In the genomic region with DNA sequence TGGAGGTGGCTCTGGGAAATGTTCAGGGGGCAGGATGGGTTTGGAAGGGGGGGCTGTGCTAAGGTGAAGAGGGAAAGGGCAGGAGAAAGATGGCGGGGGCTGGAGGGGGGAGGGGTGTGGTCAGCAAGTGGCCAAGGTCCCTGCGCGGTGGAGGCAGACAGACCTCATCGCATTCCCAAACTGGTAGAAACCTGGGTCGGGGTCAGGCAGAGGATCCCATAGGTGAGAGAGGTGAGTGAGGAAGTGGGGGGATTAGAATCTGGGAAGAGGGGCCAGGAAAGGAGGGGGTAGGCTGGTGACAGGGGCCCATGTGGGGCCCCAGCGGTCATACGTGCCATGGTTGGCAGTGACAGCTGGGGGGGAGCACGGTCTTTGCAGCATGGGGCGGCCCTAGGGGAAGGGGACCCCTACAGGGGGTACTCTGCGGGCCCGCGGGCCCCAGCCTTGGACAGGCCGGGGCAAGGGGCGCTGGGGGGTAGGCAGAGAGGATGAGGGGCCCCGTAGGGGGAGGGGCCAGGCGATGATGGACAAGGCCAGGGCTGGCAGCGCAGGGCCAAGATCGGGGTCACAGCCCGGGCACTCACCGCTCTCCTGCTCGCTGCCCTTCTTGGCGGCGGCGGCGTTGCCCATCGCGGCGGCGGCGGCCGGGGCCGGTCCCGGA, we compare ENCODE assay signal across 9 cellular contexts. TPM values are rescaled to one million over a fixed set of nuclear protein-coding genes. Genes with fewer than 3 reads are reported as not detected.
DNase-seq lines count a peak whose midpoint lies in the region; ATAC-seq and TF ChIP-seq lines count a peak whose summit lies in the region.
"Had no signal": no experiment of that assay in that cellular context is flagged by ENCODE, and none has a peak within 500 bp of the region (broad histone marks: within the 10 kb centered on the region; RNA-seq: fewer than 3 reads in every experiment).

No MANE protein-coding gene starts in this region.

- peaks cover 16% of the 10 kb centered on the region for H3K36me3 Mint-ChIP-seq in GM23338 (ENCODE audit: low read depth)
- H3K36me3 Mint-ChIP-seq in naive B cell = no peaks in the 10 kb centered on the region

- H3K27ac Mint-ChIP-seq in GM23338 (no peak overlapping the region), naive B cell (peak overlapping the region in 4 of 6 donors; percentile 24 to 89 (median 84))

- H3K36me3 ChIP-seq in BJ (ENCODE audit: control insufficient read depth, insufficient read depth, low read length) (no peaks in the 10 kb centered on the region), GM23338 (ENCODE audit: insufficient read depth) (no peaks in the 10 kb centered on the region; the same call in 1 of the 2 replicates), SJSA1 (peaks cover 27% of the 10 kb centered on the region)

- peaks cover 40% of the 10 kb centered on the region for H3K4me1 Mint-ChIP-seq in GM23338
- peaks cover 39 to 45% (median 44%) of the 10 kb centered on the region in 3 donors for H3K4me1 Mint-ChIP-seq in naive B cell

- ATAC-seq in GM23338 = no peak
- ATAC-seq in naive B cell (ENCODE audit: low read depth in 2 of 2) = no peak

- DNase-seq in BJ (ENCODE audit: low read depth) = no peak
- peak; percentile 51 for DNase-seq in GM23338 (ENCODE audit: low spot score)
- DNase-seq in SJSA1 (ENCODE audit: low read depth in 1 of 2, low spot score in 2 of 2) = no peak
- peak; percentile 18 for DNase-seq in effector CD8-positive, alpha-beta T cell (lab: John Stamatoyannopoulos, UW)
- no peak for DNase-seq in naive B cell
- DNase-seq in MV-4-11 (lab: John Stamatoyannopoulos, UW) = no peak
- no peak for DNase-seq in inferior parietal cortex (ENCODE audit: extremely low spot score)
- DNase-seq in NCI-H1694 treated with DMSO at 0.1 percent for 48 hours (lab: John Stamatoyannopoulos, UW) = no peak

- no peaks in the 10 kb centered on the region; the same call in 2 of the 3 replicates for H3K9me3 Mint-ChIP-seq in GM23338
- no peaks in the 10 kb centered on the region for H3K9me3 Mint-ChIP-seq in naive B cell

- H3K27ac ChIP-seq in GM23338 (ENCODE audit: low read depth) = no peak overlapping the region
- H3K27ac ChIP-seq in SJSA1 = no peak overlapping the region

- POLR2A ChIA-PET in BJ (lab: Charles Lee) = interaction anchor here (0.6 kb wide), 1 partner anchor 60 kb away, joined by 3 read pairs; no protein-coding TSS in a partner anchor

- H3K27me3 ChIP-seq in BJ (ENCODE audit: control insufficient read depth, insufficient read depth, low read length) = no peaks in the 10 kb centered on the region
- no peaks in the 10 kb centered on the region for H3K27me3 ChIP-seq in GM23338 (ENCODE audit: insufficient read depth)
- H3K27me3 ChIP-seq in SJSA1 (replicated peaks) = no peaks in the 10 kb centered on the region

- H3K27me3 Mint-ChIP-seq in GM23338 (ENCODE audit: insufficient read depth, low read depth, poor library complexity) (peaks cover 12% of the 10 kb centered on the region), naive B cell (no peaks in the 10 kb centered on the region)

- H3K79me2 ChIP-seq in GM23338 (replicated peaks; ENCODE audit: insufficient read depth) = peaks cover 17% of the 10 kb centered on the region

- H3K4me2 ChIP-seq in GM23338 = peak overlapping the region; percentile 92

- no peak overlapping the region for H2AFZ ChIP-seq in GM23338

- CTCF ChIA-PET in BJ (lab: Yijun Ruan, JAX) = interaction anchor here (1.0 to 2.0 kb wide), 7 partner anchors 9 to 236 kb away, joined by 3 to 11 read pairs (median 4); partner anchors contain the start of genes ASF1B and IL27RA

- peaks cover 29% of the 10 kb centered on the region for H3F3A ChIP-seq in GM23338 (replicated peaks; ENCODE audit: low read depth)

- no peaks in the 10 kb centered on the region for H3K9me2 ChIP-seq in GM23338 (ENCODE audit: insufficient read depth)

- H4K20me1 ChIP-seq in GM23338 (replicated peaks; ENCODE audit: insufficient read depth) = peaks cover 14% of the 10 kb centered on the region

- H3K4me1 ChIP-seq in GM23338 (ENCODE audit: insufficient read depth) (peaks cover 44% of the 10 kb centered on the region), SJSA1 (replicated peaks) (peaks cover 15% of the 10 kb centered on the region)

- 0 out of 2 replicates have a peak, but pooled peaks cover 4% of the 10 kb centered on the region for H3K9me3 ChIP-seq in SJSA1 (replicated peaks)

- H3K4me3 Mint-ChIP-seq in GM23338 = peak overlapping the region; percentile 82
- peak overlapping the region; percentile 80 to 95 (median 93) for H3K4me3 Mint-ChIP-seq in naive B cell

- H3K4me3 ChIP-seq in BJ (ENCODE audit: low read depth, low read length) = peak overlapping the region; percentile 85
- peak overlapping the region; percentile 79 for H3K4me3 ChIP-seq in GM23338
- peak overlapping the region; percentile 68 for H3K4me3 ChIP-seq in SJSA1

- TF ChIP-seq CTCF in BJ (IDR thresholded peaks at IDR 0.05; ENCODE audit: insufficient read depth, low read depth, low read length) (no peak), GM23338 (conservative IDR thresholded peaks at IDR 0.05; ENCODE audit: low read depth in 2 of 2) (no peak)

TF ChIP-seq in GM23338, 12 proteins besides CTCF, POLR2A, EP300 and RAD21 (continues in another document):
- TF ChIP-seq, protein P1, sequence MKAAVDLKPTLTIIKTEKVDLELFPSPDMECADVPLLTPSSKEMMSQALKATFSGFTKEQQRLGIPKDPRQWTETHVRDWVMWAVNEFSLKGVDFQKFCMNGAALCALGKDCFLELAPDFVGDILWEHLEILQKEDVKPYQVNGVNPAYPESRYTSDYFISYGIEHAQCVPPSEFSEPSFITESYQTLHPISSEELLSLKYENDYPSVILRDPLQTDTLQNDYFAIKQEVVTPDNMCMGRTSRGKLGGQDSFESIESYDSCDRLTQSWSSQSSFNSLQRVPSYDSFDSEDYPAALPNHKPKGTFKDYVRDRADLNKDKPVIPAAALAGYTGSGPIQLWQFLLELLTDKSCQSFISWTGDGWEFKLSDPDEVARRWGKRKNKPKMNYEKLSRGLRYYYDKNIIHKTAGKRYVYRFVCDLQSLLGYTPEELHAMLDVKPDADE (IDR thresholded peaks at IDR 0.05) = no peak
- no peak for TF ChIP-seq ZNF114 (CRISPR knock-in tag; IDR thresholded peaks at IDR 0.05)

RNA-seq across cellular contexts. Expression of gene PRKACA, which starts 0.5 kb away (rescaled TPM):
- polyA plus RNA-seq in BJ (2011; rRNA removed) (15.6 and 35.4 TPM in 2 replicates), GM23338 (2016; fragmentation: Nextera tagmentation; extraction: Ambion mirVana) (12.3 and 13.0 TPM in 2 replicates), naive B cell (ENCODE audit: low read depth in 6 of 6) (1 to 10 TPM in 3 of 6 donors, under 1 TPM in 2, not detected in 1; 0.60 to 3.1 (median 1.2) TPM)
- polyA minus RNA-seq in BJ (2011; rRNA and poly(A)+ RNA removed) = 19.2 and 27.1 TPM in 2 replicates
- 25.7 and 31.3 TPM in 2 replicates for total RNA-seq in GM23338 (2014; rRNA removed; shearing (Covaris generic))
- 18.2 and 48.9 TPM in 2 replicates for total RNA-seq in SJSA1 (2014; rRNA removed; shearing (Covaris generic))

RNA-seq across cellular contexts. Expression of gene ASF1B, which starts 19.3 kb away (rescaled TPM):
- polyA plus RNA-seq in BJ (2011; rRNA removed) (8.2 and 11.1 TPM in 2 replicates), GM23338 (2016; fragmentation: Nextera tagmentation; extraction: Ambion mirVana) (33.8 and 36.9 TPM in 2 replicates), naive B cell (ENCODE audit: low read depth in 6 of 6) (1 to 10 TPM; 1.8 to 4.1 (median 2.5) TPM)
- polyA minus RNA-seq in BJ (2011; rRNA and poly(A)+ RNA removed) = 8.4 and 10.0 TPM in 2 replicates
- total RNA-seq in GM23338 (2014; rRNA removed; shearing (Covaris generic)) = 33.3 and 37.1 TPM in 2 replicates
- 87.5 and 91.2 TPM in 2 replicates for total RNA-seq in SJSA1 (2014; rRNA removed; shearing (Covaris generic))

RNA-seq across cellular contexts. Expression of gene SAMD1, which starts 26.5 kb away (rescaled TPM):
- polyA plus RNA-seq in BJ (2011; rRNA removed) (7.4 and 9.2 TPM in 2 replicates), GM23338 (2016; fragmentation: Nextera tagmentation; extraction: Ambion mirVana) (32.2 and 38.1 TPM in 2 replicates), naive B cell (ENCODE audit: low read depth in 6 of 6) (1 to 10 TPM in 5 of 6 donors, under 1 TPM in 1; 0.52 to 2.1 (median 1.2) TPM)
- polyA minus RNA-seq in BJ (2011; rRNA and poly(A)+ RNA removed) = 7.1 and 7.2 TPM in 2 replicates
- 67.1 and 69.0 TPM in 2 replicates for total RNA-seq in GM23338 (2014; rRNA removed; shearing (Covaris generic))
- 64.1 and 130 TPM in 2 replicates for total RNA-seq in SJSA1 (2014; rRNA removed; shearing (Covaris generic))

RNA-seq across cellular contexts. Expression of gene C19orf67, which starts 31.5 kb away (rescaled TPM):
- polyA plus RNA-seq in BJ (2011; rRNA removed) = not detected in 2 replicates
- polyA minus RNA-seq in BJ (2011; rRNA and poly(A)+ RNA removed) = not detected in 2 replicates
- total RNA-seq in GM23338 (2014; rRNA removed; shearing (Covaris generic)) = not detected in 2 replicates
- 0.40 TPM in 1 of 2 replicates, not detected in the other for polyA plus RNA-seq in GM23338 (2016; fragmentation: Nextera tagmentation; extraction: Ambion mirVana)
- total RNA-seq in SJSA1 (2014; rRNA removed; shearing (Covaris generic)) = not detected in 2 replicates
- polyA plus RNA-seq in naive B cell (ENCODE audit: low read depth in 6 of 6) = not detected
- total RNA-seq: lung microvascular endothelial cell had no signal

RNA-seq across cellular contexts. Expression of gene MISP3, which starts 44.5 kb away (rescaled TPM):
- polyA plus RNA-seq in BJ (2011; rRNA removed) = 0.39 and 0.58 TPM in 2 replicates
- polyA minus RNA-seq in BJ (2011; rRNA and poly(A)+ RNA removed) = not detected in 2 replicates
- 1.9 and 7.8 TPM in 2 replicates for total RNA-seq in GM23338 (2014; rRNA removed; shearing (Covaris generic))
- 2.4 and 2.7 TPM in 2 replicates for polyA plus RNA-seq in GM23338 (2016; fragmentation: Nextera tagmentation; extraction: Ambion mirVana)
- total RNA-seq in SJSA1 (2014; rRNA removed; shearing (Covaris generic)) = 0.34 TPM in 1 of 2 replicates, not detected in the other
- polyA plus RNA-seq in naive B cell (ENCODE audit: low read depth in 6 of 6) = under 1 TPM in 3 of 6 donors, not detected in 3; 0.16 to 0.53 (median 0.20) TPM
- total RNA-seq: lung microvascular endothelial cell had no signal

Comparison
In these comparisons a context has a peak if more than half of its experiments do, and no peak if none do; other contexts are left out.
1. DNase-seq: peak in GM23338 (single experiment) and effector CD8-positive, alpha-beta T cell (single experiment); none in BJ (single experiment), SJSA1 (0 of 2), naive B cell (single experiment), MV-4-11 (single experiment), inferior parietal cortex (single experiment) and NCI-H1694 treated with DMSO at 0.1 percent for 48 hours (single experiment).
2. Peak in every context shown above with its lines, with median percentiles within 50 percentile points of each other: H3K4me3 ChIP-seq.